Comparison of ENCODE assay signal across 14 cellular contexts in the genomic region with DNA sequence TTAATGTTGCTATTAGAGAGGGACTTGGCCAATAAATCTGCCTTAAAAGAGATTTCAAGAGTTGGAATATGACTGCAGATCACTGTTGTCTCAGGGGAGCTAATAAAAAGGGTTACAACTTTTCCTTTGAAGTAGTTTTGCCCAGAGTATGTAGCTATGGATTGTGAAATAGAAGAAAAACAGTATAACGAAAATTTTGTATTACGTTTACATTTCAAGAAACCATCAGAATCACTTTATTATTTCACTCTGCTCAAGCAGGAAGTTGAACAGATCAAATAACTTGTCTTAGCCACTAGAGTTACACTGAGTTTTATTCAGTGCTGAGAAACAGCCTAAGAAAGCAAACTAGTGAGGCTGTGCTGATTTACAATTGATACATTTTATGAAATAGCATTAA. TPM values are rescaled to one million over a fixed set of nuclear protein-coding genes. Genes with fewer than 3 reads are reported as not detected.
"Had no signal": no experiment of that assay in that cellular context is flagged by ENCODE, and none has a peak within 500 bp of the region (broad histone marks: within the 10 kb centered on the region; RNA-seq: fewer than 3 reads in every experiment).

No MANE protein-coding gene starts in this region.

- H3K36me3 ChIP-seq: esophagus muscularis mucosa, lower lobe of right lung, stomach had no signal

- H3K9me3 ChIP-seq: lower lobe of right lung had no signal

- H3K27me3 ChIP-seq: esophagus muscularis mucosa had no signal

- DNase-seq: activated CD4-positive, alpha-beta T cell treated with anti-CD3 and anti-CD28 coated beads, Interleukin-2, amount 10 ng/mL, durations not matched to agents 24 days and 14 days; activated CD8-positive, alpha-beta T cell treated with anti-CD3 and anti-CD28 coated beads for 36 hours; activated naive CD4-positive, alpha-beta T cell treated with anti-CD3 and anti-CD28 coated beads for 36 hours; activated T-cell treated with anti-CD3 and anti-CD28 coated beads, Interleukin-2, amount 50 U/mL, for 24 hours; aorta; effector CD4-positive, alpha-beta T cell; left cardiac atrium; lower lobe of right lung; natural killer cell; posterior cingulate gyrus; stimulated activated CD4-positive, alpha-beta T cell treated with anti-CD3 and anti-CD28 coated beads, Interleukin-15, amount 100 ng/mL, for 24 hours; stimulated activated CD4-positive, alpha-beta T cell treated with anti-CD3 and anti-CD28 coated beads, Interleukin-4, amount 100 ng/mL, for 1 hour; stomach had no signal

- H3K27ac ChIP-seq: esophagus muscularis mucosa, lower lobe of right lung, stomach had no signal

- H3K4me3 ChIP-seq: esophagus muscularis mucosa, lower lobe of right lung, stomach had no signal

RNA-seq across cellular contexts. Expression of gene NKAPL, which starts 4.8 kb away (rescaled TPM):
- total RNA-seq: activated CD4-positive, alpha-beta T cell treated with anti-CD3 and anti-CD28 coated beads, Interleukin-2, amount 10 ng/mL, durations not matched to agents 24 days and 14 days; activated CD8-positive, alpha-beta T cell treated with anti-CD3 and anti-CD28 coated beads for 36 hours had no signal
